ENCODE assay signal across 16 cellular contexts in the genomic region with DNA sequence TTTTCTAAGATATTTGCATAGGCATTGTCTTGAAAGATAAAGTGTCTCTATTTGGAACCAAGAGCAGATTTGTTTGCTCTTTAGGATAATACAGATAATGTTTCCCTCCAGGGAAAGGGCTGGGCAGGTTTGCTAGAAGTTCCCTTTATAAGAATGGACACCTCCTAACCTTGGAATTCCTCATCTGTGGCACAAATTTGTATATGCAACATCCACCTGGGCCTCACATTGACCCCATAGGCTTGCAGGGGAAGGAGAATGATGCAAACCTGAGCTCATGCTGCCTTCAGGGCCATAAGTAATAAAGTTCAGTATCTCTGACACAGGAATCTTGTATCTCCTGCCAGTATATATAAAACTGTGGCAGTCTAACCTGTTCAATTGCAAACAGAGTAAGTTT.
"Had no signal": no experiment of that assay in that cellular context is flagged by ENCODE, and none has a peak within 500 bp of the region (broad histone marks: within the 10 kb centered on the region; RNA-seq: fewer than 3 reads in every experiment).

No MANE protein-coding gene starts in this region.

- H3K36me3 ChIP-seq: gastrocnemius medialis, heart left ventricle, lower lobe of right lung, prostate gland, tibial artery, uterus had no signal

- H3K4me1 ChIP-seq: gastrocnemius medialis, lower lobe of right lung, prostate gland, tibial artery, uterus had no signal

- H3K27me3 ChIP-seq: gastrocnemius medialis, heart left ventricle, tibial artery, uterus had no signal

- H3K27ac ChIP-seq: gastrocnemius medialis, heart left ventricle, lower lobe of right lung, prostate gland, skin epidermis, tibial artery, uterus had no signal

- H3K4me3 ChIP-seq: gastrocnemius medialis, heart left ventricle, lower lobe of right lung, prostate gland, skin epidermis, tibial artery, uterus had no signal

- ATAC-seq: activated CD4-positive, CD25-positive, alpha-beta regulatory T cell treated with anti-CD3 and anti-CD28 coated beads, Interleukin-2, amount 50 U/mL, for 24 hours; gastrocnemius medialis; heart left ventricle; left colon; lower lobe of right lung; right cardiac atrium; stimulated activated naive B cell treated with anti-CD40 and anti-IgM and Interleukin-4, amounts not matched to agents 10 μg/mL and 1 μg/mL and 100 μg/mL, for 72 hours had no signal

- DNase-seq: activated naive CD4-positive, alpha-beta T cell treated with Interleukin-2 at 50 U/mL for 16 hours; aorta; effector memory CD4-positive, alpha-beta T cell; gastrocnemius medialis; heart left ventricle; left colon; lower lobe of right lung; right cardiac atrium; stimulated activated CD4-positive, alpha-beta T cell treated with anti-CD3 and anti-CD28 coated beads, Interleukin-15, amount 100 ng/mL, for 24 hours; stimulated activated CD4-positive, alpha-beta T cell treated with anti-CD3 and anti-CD28 coated beads, Interleukin-4, amount 100 ng/mL, for 1 hour; stimulated activated naive B cell treated with anti-CD40 and anti-IgM and Interleukin-4, amounts not matched to agents 10 μg/mL and 1 μg/mL and 100 μg/mL, for 72 hours; tibial artery; uterus had no signal

- H3K9me3 ChIP-seq: gastrocnemius medialis, heart left ventricle, lower lobe of right lung, prostate gland, tibial artery, uterus had no signal
